In the genomic region with DNA sequence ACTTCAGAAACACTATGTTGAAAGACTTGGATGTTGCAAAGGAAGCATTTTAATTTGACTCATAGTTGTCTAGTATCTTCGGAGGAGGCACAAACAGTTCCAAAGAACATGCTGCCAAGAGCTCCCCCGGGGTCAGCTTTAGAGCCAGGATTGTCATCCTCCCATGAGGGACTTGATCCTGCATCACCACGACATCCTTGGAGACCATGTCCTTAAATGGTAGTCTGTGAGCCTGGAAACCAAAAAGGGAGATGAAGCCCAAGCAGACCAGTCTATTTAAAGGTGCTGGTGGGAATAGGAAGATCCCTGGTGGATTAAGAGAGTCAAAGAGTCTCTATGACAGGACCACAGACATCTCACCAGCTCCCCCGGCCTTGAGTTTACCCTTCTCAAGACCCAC, we compare ENCODE assay signal across 23 cellular contexts. TPM values are rescaled to one million over a fixed set of nuclear protein-coding genes. Genes with fewer than 3 reads are reported as not detected.
"Had no signal": no experiment of that assay in that cellular context is flagged by ENCODE, and none has a peak within 500 bp of the region (broad histone marks: within the 10 kb centered on the region; RNA-seq: fewer than 3 reads in every experiment).

No MANE protein-coding gene starts in this region.

- H3K27ac ChIP-seq: left lung, ovary, skin epidermis had no signal

- H3K4me1 Mint-ChIP-seq: activated CD4-positive, alpha-beta T cell treated with anti-CD3 and anti-CD28 coated beads, Interleukin-2, amount 10 ng/mL, durations not matched to agents 24 days and 14 days; natural killer cell had no signal

- H3K27me3 ChIP-seq: breast epithelium, left lung, ovary had no signal

- H3K36me3 Mint-ChIP-seq: natural killer cell had no signal

- H3K9me3 ChIP-seq: breast epithelium, left lung, ovary had no signal

- H3K27ac Mint-ChIP-seq: activated CD4-positive, alpha-beta T cell treated with anti-CD3 and anti-CD28 coated beads, Interleukin-2, amount 10 ng/mL, durations not matched to agents 24 days and 14 days; activated CD8-positive, alpha-beta T cell treated with anti-CD3 and anti-CD28 coated beads for 36 hours; activated T-helper 2 cell treated with anti-CD3 and anti-CD28 coated beads, Interferon-gamma antibody, Interleukin-2, Interleukin-4, amounts not matched to agents 10 μg/mL and 5 μg/mL and 100 μg/mL, durations not matched to agents 14 hours and 24 hours and 36 hours; natural killer cell; stimulated activated naive CD8-positive, alpha-beta T cell treated with anti-CD3 and anti-CD28 coated beads, Interleukin-15, Interleukin-2, amounts not matched to agents 100 ng/mL and 50 ng/mL, for 24 hours had no signal

- H3K9me3 Mint-ChIP-seq: natural killer cell had no signal

- H3K4me3 ChIP-seq: breast epithelium, left lung, ovary, skin epidermis had no signal

- ATAC-seq: activated CD8-positive, alpha-beta T cell treated with anti-CD3 and anti-CD28 coated beads for 36 hours; left lung; natural killer cell had no signal

- H3K36me3 ChIP-seq: breast epithelium, left lung, ovary had no signal

- H3K4me3 Mint-ChIP-seq: activated CD4-positive, alpha-beta T cell treated with anti-CD3 and anti-CD28 coated beads, Interleukin-2, amount 10 ng/mL, durations not matched to agents 24 days and 14 days; activated CD8-positive, alpha-beta T cell treated with anti-CD3 and anti-CD28 coated beads for 36 hours; natural killer cell; stimulated activated naive CD8-positive, alpha-beta T cell treated with anti-CD3 and anti-CD28 coated beads, Interleukin-15, Interleukin-2, amounts not matched to agents 100 ng/mL and 50 ng/mL, for 24 hours had no signal

- DNase-seq: activated CD4-positive, alpha-beta T cell treated with anti-CD3 and anti-CD28 coated beads, Interleukin-2, amount 10 ng/mL, durations not matched to agents 24 days and 14 days; activated CD4-positive, CD25-positive, alpha-beta regulatory T cell; activated CD8-positive, alpha-beta T cell treated with anti-CD3 and anti-CD28 coated beads for 36 hours; activated naive CD4-positive, alpha-beta T cell treated with Interleukin-2 at 50 U/mL for 16 hours; activated T-cell treated with anti-CD3 and anti-CD28 coated beads, Interleukin-2, amount 50 U/mL, for 1 hour; anterior cingulate cortex; cerebellar nuclear complex; cortex of kidney; erythroblast; hypothalamus; left lung; mesendoderm; natural killer cell; stimulated activated CD4-positive, alpha-beta T cell treated with anti-CD3 and anti-CD28 coated beads, Interleukin-15, amount 100 ng/mL, for 24 hours; stimulated activated CD4-positive, alpha-beta T cell treated with anti-CD3 and anti-CD28 coated beads, Interleukin-2, amount 100 ng/mL, for 48 hours; T1000; trophoblast cell had no signal

- H3K4me1 ChIP-seq: breast epithelium, left lung had no signal

RNA-seq across cellular contexts. Expression of gene DYNLRB2, which starts 33.3 kb away (rescaled TPM):
- total RNA-seq: activated CD4-positive, alpha-beta T cell treated with anti-CD3 and anti-CD28 coated beads, Interleukin-2, amount 10 ng/mL, durations not matched to agents 24 days and 14 days; activated CD8-positive, alpha-beta T cell treated with anti-CD3 and anti-CD28 coated beads for 36 hours; activated T-helper 2 cell treated with anti-CD3 and anti-CD28 coated beads, Interferon-gamma antibody, Interleukin-2, Interleukin-4, amounts not matched to agents 10 μg/mL and 5 μg/mL and 100 μg/mL, durations not matched to agents 14 hours and 24 hours and 36 hours; glomerular endothelial cell; natural killer cell had no signal
